8 cellular contexts compared by ENCODE assay signal in the genomic region with DNA sequence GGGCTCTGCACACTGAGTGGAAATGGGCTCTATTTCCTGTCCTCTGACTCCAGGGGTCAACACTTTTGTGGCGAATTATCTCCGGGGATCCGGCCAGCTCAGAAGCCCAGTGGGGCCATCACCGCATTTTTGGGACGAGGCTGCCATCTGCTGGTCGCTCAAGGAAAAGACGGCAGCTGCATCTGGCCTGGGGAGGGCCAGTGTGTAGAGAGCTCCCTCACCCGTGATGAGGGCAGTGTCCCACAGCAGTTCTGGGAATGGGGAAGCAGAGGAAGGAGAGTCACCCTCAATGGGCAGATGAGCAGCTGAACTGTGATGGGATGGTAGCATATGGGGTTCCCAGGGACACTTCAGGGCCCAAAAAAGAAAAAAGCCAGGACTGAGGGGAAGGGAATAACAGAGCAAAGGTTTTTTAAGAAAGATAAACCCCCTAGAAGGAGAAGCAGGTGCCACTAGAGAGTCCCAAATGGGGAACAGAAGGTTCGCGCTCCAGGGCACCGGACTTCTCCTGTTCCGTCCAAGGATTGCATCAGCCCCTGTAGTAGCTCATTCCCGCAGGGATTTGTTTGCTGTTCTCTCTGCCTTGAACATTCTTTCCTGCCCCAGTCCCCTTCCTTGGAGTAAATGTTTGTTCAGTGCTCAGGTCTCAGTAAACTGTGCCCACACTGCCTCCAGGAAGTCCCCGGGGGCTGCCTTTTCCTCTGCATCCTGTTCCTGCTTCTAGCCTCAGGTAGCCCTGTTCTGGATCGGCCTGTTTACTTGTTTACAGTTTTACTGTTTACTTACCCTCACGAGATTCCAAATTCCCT. TPM values are rescaled to one million over a fixed set of nuclear protein-coding genes. Genes with fewer than 3 reads are reported as not detected.
DNase-seq lines count a peak whose midpoint lies in the region; ATAC-seq and TF ChIP-seq lines count a peak whose summit lies in the region.

No MANE protein-coding gene starts in this region.

- no peak overlapping the region for H3K4me3 Mint-ChIP-seq in activated T-cell treated with anti-CD3 and anti-CD28 coated beads, Interleukin-2, amount 50 U/mL, for 4 hours
- H3K4me3 Mint-ChIP-seq in natural killer cell, result no peak overlapping the region
- no peak overlapping the region for H3K4me3 Mint-ChIP-seq in stimulated activated memory B cell treated with anti-CD40 and anti-IgM and Interleukin-4, amounts not matched to agents 10 μg/mL and 1 μg/mL and 100 μg/mL, for 72 hours

- H3K4me1 Mint-ChIP-seq in activated T-cell treated with anti-CD3 and anti-CD28 coated beads, Interleukin-2, amount 50 U/mL, for 4 hours (ENCODE audit: low read depth), result no peaks in the 10 kb centered on the region
- peaks cover 5 to 6% of the 10 kb centered on the region in 2 donors for H3K4me1 Mint-ChIP-seq in natural killer cell
- peaks cover 7% of the 10 kb centered on the region for H3K4me1 Mint-ChIP-seq in stimulated activated memory B cell treated with anti-CD40 and anti-IgM and Interleukin-4, amounts not matched to agents 10 μg/mL and 1 μg/mL and 100 μg/mL, for 72 hours

- peaks cover 6% of the 10 kb centered on the region for H3K27me3 Mint-ChIP-seq in activated T-cell treated with anti-CD3 and anti-CD28 coated beads, Interleukin-2, amount 50 U/mL, for 4 hours (ENCODE audit: low read depth)
- peaks cover 4 to 17% of the 10 kb centered on the region in 2 donors for H3K27me3 Mint-ChIP-seq in natural killer cell (ENCODE audit: low read depth in 2 of 2)
- peaks cover 8% of the 10 kb centered on the region for H3K27me3 Mint-ChIP-seq in stimulated activated memory B cell treated with anti-CD40 and anti-IgM and Interleukin-4, amounts not matched to agents 10 μg/mL and 1 μg/mL and 100 μg/mL, for 72 hours

- intact Hi-C loops in PC-3 (cut with micrococcal nuclease) (loop anchor here (2.0 to 10.0 kb wide), 5 partner anchors 400 to 1218 kb away; no protein-coding TSS in a partner anchor), natural killer cell (cut with micrococcal nuclease) (loop anchor here (2.0 to 10.0 kb wide), 4 partner anchors 1024 to 1310 kb away; no protein-coding TSS in a partner anchor)

- H3K9me2 ChIP-seq in PC-3 (replicated peaks; ENCODE audit: low read length), result no peaks in the 10 kb centered on the region

- H2AFZ ChIP-seq in PC-3 (ENCODE audit: low read length), result peak overlapping the region; percentile 83

- no peak overlapping the region for H3K4me3 ChIP-seq in BLaER1 treated with 17β-estradiol and CSF1 and Interleukin-3, amounts not matched to agents 10 nM and 100 nM
- peak overlapping the region; percentile 49; the same call in 1 of the 2 replicates for H3K4me3 ChIP-seq in PC-3 (ENCODE audit: low read length)

- no peaks in the 10 kb centered on the region for H3K79me2 ChIP-seq in PC-3 (ENCODE audit: low read length)

- peak overlapping the region in 4 of 11 experiments; percentile 7 to 47 (median 20); a peak in 5 of 22 replicates for H3K9ac ChIP-seq in BLaER1 treated with 17β-estradiol and CSF1 and Interleukin-3, amounts not matched to agents 10 nM and 100 nM
- peak overlapping the region; percentile 37; the same call in 1 of the 2 replicates for H3K9ac ChIP-seq in PC-3 (ENCODE audit: low read length)

- DNase-seq in HK-2 (ENCODE audit: unreplicated experiment) (peak; percentile 88), PC-3 (peak; percentile 77), fibroblast of gingiva (ENCODE audit: low read depth) (peak; percentile 57), natural killer cell (peak; percentile 60)
- DNase-seq in activated T-cell treated with anti-CD3 and anti-CD28 coated beads, Interleukin-2, amount 50 U/mL, for 4 hours, result peak; percentile 58

- peak overlapping the region in 3 of 11 experiments; percentile 5 to 36 (median 26); a peak in 4 of 22 replicates for H3K27ac ChIP-seq in BLaER1 treated with 17β-estradiol and CSF1 and Interleukin-3, amounts not matched to agents 10 nM and 100 nM
- H3K27ac ChIP-seq in PC-3 (ENCODE audit: low read length), result peak overlapping the region; percentile 40

- no peaks in the 10 kb centered on the region for H3K36me3 ChIP-seq in BLaER1 treated with 17β-estradiol and CSF1 and Interleukin-3, amounts not matched to agents 10 nM and 100 nM
- no peaks in the 10 kb centered on the region for H3K36me3 ChIP-seq in PC-3 (ENCODE audit: low read depth, low read length)

- no peaks in the 10 kb centered on the region for H4K20me1 ChIP-seq in BLaER1 treated with 17β-estradiol and CSF1 and Interleukin-3, amounts not matched to agents 10 nM and 100 nM
- H4K20me1 ChIP-seq in PC-3 (ENCODE audit: low read length), result no peaks in the 10 kb centered on the region

- no peaks in the 10 kb centered on the region for H3F3A ChIP-seq in PC-3 (ENCODE audit: low read length, unreplicated experiment)

- TF ChIP-seq CTCF in PC-3 (conservative IDR thresholded peaks at IDR 0.05; ENCODE audit: low read depth, low read length) (peak; percentile 85), natural killer cell (IDR thresholded peaks at IDR 0.05) (peak; percentile 69)

- no peaks in the 10 kb centered on the region for H3K9me3 ChIP-seq in BLaER1 treated with 17β-estradiol and CSF1 and Interleukin-3, amounts not matched to agents 10 nM and 100 nM (replicated peaks in 1 of 11)
- no peaks in the 10 kb centered on the region for H3K9me3 ChIP-seq in PC-3 (ENCODE audit: low read length)

- POLR2A ChIA-PET in PC-3 (lab: Charles Lee; ENCODE audit: unreplicated experiment), result interaction anchor here (0.5 to 1.0 kb wide), 2 partner anchors 404 to 1029 kb away, joined by 4 to 9 read pairs; no protein-coding TSS in a partner anchor

- BruUV-seq in PC-3 (replicated peaks; lab: Mats Ljungman, UMichigan), result TSS peak; percentile 31

- no peaks in the 10 kb centered on the region for H3K9me3 Mint-ChIP-seq in activated T-cell treated with anti-CD3 and anti-CD28 coated beads, Interleukin-2, amount 50 U/mL, for 4 hours
- no peaks in the 10 kb centered on the region for H3K9me3 Mint-ChIP-seq in natural killer cell
- H3K9me3 Mint-ChIP-seq in stimulated activated memory B cell treated with anti-CD40 and anti-IgM and Interleukin-4, amounts not matched to agents 10 μg/mL and 1 μg/mL and 100 μg/mL, for 72 hours, result no peaks in the 10 kb centered on the region

- H3K4me2 ChIP-seq in BLaER1 treated with 17β-estradiol and CSF1 and Interleukin-3, amounts not matched to agents 10 nM and 100 nM, result peak overlapping the region; percentile 21 to 61 (median 40); a peak in 21 of 22 replicates
- peak overlapping the region; percentile 73 for H3K4me2 ChIP-seq in PC-3 (ENCODE audit: low read length)

- no peak overlapping the region for H3K27ac Mint-ChIP-seq in natural killer cell
- H3K27ac Mint-ChIP-seq in stimulated activated memory B cell treated with anti-CD40 and anti-IgM and Interleukin-4, amounts not matched to agents 10 μg/mL and 1 μg/mL and 100 μg/mL, for 72 hours, result no peak overlapping the region

- H3K36me3 Mint-ChIP-seq in activated T-cell treated with anti-CD3 and anti-CD28 coated beads, Interleukin-2, amount 50 U/mL, for 4 hours (ENCODE audit: insufficient read depth), result no peaks in the 10 kb centered on the region
- no peaks in the 10 kb centered on the region for H3K36me3 Mint-ChIP-seq in natural killer cell
- no peaks in the 10 kb centered on the region for H3K36me3 Mint-ChIP-seq in stimulated activated memory B cell treated with anti-CD40 and anti-IgM and Interleukin-4, amounts not matched to agents 10 μg/mL and 1 μg/mL and 100 μg/mL, for 72 hours

- peaks cover 9 to 41% (median 20%) of the 10 kb centered on the region in 10 experiments for H3K4me1 ChIP-seq in BLaER1 treated with 17β-estradiol and CSF1 and Interleukin-3, amounts not matched to agents 10 nM and 100 nM
- peaks cover 13% of the 10 kb centered on the region for H3K4me1 ChIP-seq in PC-3 (ENCODE audit: insufficient read depth, low read length)

- CTCF ChIA-PET in PC-3 (lab: Charles Lee), result interaction anchor here (0.5 to 1.9 kb wide), 12 partner anchors 31 to 1127 kb away, joined by 3 to 10 read pairs (median 3); no protein-coding TSS in a partner anchor

- no peaks in the 10 kb centered on the region for H3K27me3 ChIP-seq in BLaER1 treated with 17β-estradiol and CSF1 and Interleukin-3, amounts not matched to agents 10 nM and 100 nM
- no peaks in the 10 kb centered on the region for H3K27me3 ChIP-seq in PC-3 (ENCODE audit: low read length)

- ATAC-seq in GM19351 (IDR thresholded peaks at IDR 0.05; ENCODE audit: unreplicated experiment) (peak; percentile 96), PC-3 (peak; percentile 93), natural killer cell (peak; percentile 76 to 90 (median 83))
- ATAC-seq in activated T-cell treated with anti-CD3 and anti-CD28 coated beads, Interleukin-2, amount 50 U/mL, for 4 hours, result peak; percentile 91
- ATAC-seq in stimulated activated memory B cell treated with anti-CD40 and anti-IgM and Interleukin-4, amounts not matched to agents 10 μg/mL and 1 μg/mL and 100 μg/mL, for 72 hours, result peak; percentile 86

RNA-seq across cellular contexts. Expression of a gene that starts 9.3 kb away (rescaled TPM):
- total RNA-seq in PC-3 (2014; rRNA removed), result not detected in 2 replicates
- total RNA-seq in activated T-cell treated with anti-CD3 and anti-CD28 coated beads, Interleukin-2, amount 50 U/mL, for 4 hours, result not detected
- total RNA-seq in natural killer cell, result not detected
